1 cellular context compared by ENCODE assay signal in the genomic region with DNA sequence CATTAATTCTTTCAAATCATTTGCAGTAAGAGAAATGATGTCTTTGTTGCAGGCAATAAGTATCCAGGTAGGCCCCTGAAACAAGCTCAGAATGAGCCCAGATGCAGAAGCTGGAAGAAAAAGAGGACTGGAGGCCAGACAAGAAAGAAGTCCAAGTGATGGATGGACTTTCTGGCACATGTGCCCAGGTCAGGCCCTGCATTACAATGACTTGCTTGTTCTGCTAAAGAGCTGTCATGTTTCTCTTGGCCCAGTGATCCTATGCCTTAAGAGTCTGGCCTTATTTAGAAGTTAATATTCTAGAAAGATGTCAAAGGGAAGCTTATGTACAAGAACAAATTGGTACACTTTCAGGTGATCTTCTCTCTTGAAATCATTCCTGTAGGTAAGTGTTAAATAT.
TF ChIP-seq lines count a peak whose summit lies in the region.

No MANE protein-coding gene starts in this region.

TF ChIP-seq in GM23338, 12 proteins besides CTCF, POLR2A, EP300 and RAD21 (continued from another document):
- TF ChIP-seq, protein P1, sequence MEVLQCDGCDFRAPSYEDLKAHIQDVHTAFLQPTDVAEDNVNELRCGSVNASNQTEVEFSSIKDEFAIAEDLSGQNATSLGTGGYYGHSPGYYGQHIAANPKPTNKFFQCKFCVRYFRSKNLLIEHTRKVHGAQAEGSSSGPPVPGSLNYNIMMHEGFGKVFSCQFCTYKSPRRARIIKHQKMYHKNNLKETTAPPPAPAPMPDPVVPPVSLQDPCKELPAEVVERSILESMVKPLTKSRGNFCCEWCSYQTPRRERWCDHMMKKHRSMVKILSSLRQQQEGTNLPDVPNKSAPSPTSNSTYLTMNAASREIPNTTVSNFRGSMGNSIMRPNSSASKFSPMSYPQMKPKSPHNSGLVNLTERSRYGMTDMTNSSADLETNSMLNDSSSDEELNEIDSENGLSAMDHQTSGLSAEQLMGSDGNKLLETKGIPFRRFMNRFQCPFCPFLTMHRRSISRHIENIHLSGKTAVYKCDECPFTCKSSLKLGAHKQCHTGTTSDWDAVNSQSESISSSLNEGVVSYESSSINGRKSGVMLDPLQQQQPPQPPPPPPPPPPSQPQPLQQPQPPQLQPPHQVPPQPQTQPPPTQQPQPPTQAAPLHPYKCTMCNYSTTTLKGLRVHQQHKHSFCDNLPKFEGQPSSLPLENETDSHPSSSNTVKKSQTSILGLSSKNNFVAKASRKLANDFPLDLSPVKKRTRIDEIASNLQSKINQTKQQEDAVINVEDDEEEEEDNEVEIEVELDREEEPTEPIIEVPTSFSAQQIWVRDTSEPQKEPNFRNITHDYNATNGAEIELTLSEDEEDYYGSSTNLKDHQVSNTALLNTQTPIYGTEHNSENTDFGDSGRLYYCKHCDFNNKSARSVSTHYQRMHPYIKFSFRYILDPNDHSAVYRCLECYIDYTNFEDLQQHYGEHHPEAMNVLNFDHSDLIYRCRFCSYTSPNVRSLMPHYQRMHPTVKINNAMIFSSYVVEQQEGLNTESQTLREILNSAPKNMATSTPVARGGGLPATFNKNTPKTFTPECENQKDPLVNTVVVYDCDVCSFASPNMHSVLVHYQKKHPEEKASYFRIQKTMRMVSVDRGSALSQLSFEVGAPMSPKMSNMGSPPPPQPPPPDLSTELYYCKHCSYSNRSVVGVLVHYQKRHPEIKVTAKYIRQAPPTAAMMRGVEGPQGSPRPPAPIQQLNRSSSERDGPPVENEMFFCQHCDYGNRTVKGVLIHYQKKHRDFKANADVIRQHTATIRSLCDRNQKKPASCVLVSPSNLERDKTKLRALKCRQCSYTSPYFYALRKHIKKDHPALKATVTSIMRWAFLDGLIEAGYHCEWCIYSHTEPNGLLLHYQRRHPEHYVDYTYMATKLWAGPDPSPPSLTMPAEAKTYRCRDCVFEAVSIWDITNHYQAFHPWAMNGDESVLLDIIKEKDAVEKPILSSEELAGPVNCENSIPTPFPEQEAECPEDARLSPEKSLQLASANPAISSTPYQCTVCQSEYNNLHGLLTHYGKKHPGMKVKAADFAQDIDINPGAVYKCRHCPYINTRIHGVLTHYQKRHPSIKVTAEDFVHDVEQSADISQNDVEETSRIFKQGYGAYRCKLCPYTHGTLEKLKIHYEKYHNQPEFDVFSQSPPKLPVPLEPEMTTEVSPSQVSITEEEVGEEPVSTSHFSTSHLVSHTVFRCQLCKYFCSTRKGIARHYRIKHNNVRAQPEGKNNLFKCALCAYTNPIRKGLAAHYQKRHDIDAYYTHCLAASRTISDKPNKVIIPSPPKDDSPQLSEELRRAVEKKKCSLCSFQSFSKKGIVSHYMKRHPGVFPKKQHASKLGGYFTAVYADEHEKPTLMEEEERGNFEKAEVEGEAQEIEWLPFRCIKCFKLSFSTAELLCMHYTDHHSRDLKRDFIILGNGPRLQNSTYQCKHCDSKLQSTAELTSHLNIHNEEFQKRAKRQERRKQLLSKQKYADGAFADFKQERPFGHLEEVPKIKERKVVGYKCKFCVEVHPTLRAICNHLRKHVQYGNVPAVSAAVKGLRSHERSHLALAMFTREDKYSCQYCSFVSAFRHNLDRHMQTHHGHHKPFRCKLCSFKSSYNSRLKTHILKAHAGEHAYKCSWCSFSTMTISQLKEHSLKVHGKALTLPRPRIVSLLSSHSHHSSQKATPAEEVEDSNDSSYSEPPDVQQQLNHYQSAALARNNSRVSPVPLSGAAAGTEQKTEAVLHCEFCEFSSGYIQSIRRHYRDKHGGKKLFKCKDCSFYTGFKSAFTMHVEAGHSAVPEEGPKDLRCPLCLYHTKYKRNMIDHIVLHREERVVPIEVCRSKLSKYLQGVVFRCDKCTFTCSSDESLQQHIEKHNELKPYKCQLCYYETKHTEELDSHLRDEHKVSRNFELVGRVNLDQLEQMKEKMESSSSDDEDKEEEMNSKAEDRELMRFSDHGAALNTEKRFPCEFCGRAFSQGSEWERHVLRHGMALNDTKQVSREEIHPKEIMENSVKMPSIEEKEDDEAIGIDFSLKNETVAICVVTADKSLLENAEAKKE (CRISPR knock-in tag; IDR thresholded peaks at IDR 0.05) = no peak
